Comparison of ENCODE assay signal across 1 cellular context in genomic region chr21:30443226-30443625, GRCh38.
TF ChIP-seq lines count a peak whose summit lies in the region.

No MANE protein-coding gene starts in this region.

TF ChIP-seq in GM23338, 12 proteins besides CTCF, POLR2A, EP300 and RAD21 (continued from another document):
- TF ChIP-seq REST (IDR thresholded peaks at IDR 0.05; ENCODE audit: unreplicated experiment) (no peak), EZH2phosphoT487 (IDR thresholded peaks at IDR 0.05; ENCODE audit: unreplicated experiment) (no peak), ETS1 (IDR thresholded peaks at IDR 0.05) (no peak), JUNB (IDR thresholded peaks at IDR 0.05; ENCODE audit: unreplicated experiment) (no peak), ZNF331 (CRISPR knock-in tag; IDR thresholded peaks at IDR 0.05; ENCODE audit: low read depth) (no peak), POLR2AphosphoS5 (IDR thresholded peaks at IDR 0.05; ENCODE audit: low read depth) (no peak)
TF ChIP-seq in GM23338: peak in this region for 0.
